ENCODE assay signal across 1 cellular context in the genomic region with DNA sequence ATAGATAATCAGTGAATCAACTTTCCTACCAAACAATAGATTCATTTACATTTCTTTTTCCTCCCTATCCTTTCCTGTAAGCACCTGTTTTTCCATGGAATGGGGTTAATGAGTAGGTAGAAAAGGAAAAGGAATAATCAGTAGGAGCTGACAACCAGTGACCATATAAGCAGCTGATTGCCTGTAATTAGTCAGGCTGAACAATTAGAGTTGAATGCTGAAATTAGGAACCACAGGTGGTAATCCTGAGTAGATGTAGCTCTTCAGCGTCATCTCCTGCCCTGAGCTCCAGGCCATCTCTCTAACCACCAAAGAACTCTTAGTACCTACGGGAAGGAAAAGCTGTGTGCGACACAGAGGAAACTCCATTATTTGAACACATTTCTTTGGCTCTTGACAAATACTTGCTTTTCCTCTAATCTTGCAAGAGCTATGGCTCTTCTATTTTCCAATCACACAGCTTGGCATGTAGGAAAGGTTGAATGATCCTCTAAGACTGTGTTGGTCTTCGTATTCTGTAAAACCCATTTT.
TF ChIP-seq lines count a peak whose summit lies in the region.

No MANE protein-coding gene starts in this region.

TF ChIP-seq in GM23338, 12 proteins besides CTCF, POLR2A, EP300 and RAD21 (continued from another document):
- TF ChIP-seq ZNF462 (CRISPR knock-in tag; IDR thresholded peaks at IDR 0.05) (0 out of 2 replicates have a peak, but pooled peaks have one; percentile 11), ZNF331 (CRISPR knock-in tag; IDR thresholded peaks at IDR 0.05; ENCODE audit: low read depth) (no peak)
TF ChIP-seq in GM23338: peak in this region for 1.
